6 cellular contexts compared by ENCODE assay signal in the genomic region with DNA sequence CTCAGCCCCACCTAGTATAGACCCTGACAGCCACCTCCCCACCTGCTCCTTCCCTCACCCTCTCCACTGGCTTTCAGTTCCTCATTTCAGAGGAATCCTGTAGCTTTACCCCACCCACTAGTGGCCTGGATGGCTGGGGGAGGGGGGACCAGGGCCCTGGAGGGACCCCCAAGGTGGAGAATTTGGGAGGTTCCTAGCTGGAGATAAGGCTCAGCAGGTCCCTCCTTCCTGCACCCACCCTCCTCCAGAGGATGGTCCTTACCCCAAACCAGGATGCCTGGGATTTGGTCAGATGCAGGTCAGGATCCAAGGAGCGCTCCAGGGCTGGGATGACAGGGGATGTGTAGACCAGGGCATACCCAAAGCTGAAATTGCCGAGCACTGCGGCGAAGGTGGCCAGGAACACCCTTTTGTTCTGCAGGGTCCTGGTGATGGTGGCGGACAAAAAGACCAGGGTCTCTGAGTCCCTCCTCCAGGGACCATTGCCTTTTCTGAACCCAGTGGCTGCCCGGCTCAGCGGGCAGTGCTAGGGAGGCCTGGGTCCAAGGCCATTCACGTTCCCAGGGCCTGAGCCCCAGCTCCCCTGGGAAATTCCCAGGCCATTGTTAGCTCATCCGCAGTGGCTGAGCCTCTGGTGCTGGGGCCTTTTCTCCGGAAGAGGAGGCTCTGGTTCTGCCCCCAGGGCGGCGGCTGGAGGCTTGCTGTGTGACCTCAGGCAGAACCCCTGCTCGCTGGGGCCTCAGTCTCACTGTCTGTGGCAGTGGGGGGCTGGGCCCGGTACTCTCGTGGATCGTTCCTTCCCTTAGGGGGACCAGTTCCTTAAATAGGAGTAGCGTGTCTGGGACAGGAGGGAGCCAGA. TPM values are rescaled to one million over a fixed set of nuclear protein-coding genes. Genes with fewer than 3 reads are reported as not detected.
DNase-seq lines count a peak whose midpoint lies in the region; ATAC-seq and TF ChIP-seq lines count a peak whose summit lies in the region.

No MANE protein-coding gene starts in this region.

- no peak overlapping the region for H3K9ac ChIP-seq in parathyroid adenoma

- H3K27me3 ChIP-seq in ACC112 (ENCODE audit: insufficient read depth, low read length) (no peaks in the 10 kb centered on the region), ectodermal cell (ENCODE audit: control insufficient read depth, insufficient read depth, low read length, poor library complexity, severe bottlenecking) (peaks cover 26% of the 10 kb centered on the region), parathyroid adenoma (ENCODE audit: control insufficient read depth, insufficient read depth, low read length) (no peaks in the 10 kb centered on the region)

- peak overlapping the region; percentile 87 for H2AFZ ChIP-seq in ACC112 (ENCODE audit: low read length, unreplicated experiment)
- peak overlapping the region; percentile 83 for H2AFZ ChIP-seq in parathyroid adenoma

- H3K36me3 ChIP-seq in ACC112 (ENCODE audit: insufficient read depth, low read length): peaks cover 8% of the 10 kb centered on the region; the same call in 1 of the 2 replicates
- H3K36me3 ChIP-seq in ectodermal cell (ENCODE audit: control insufficient read depth, insufficient read depth, low read length): no peaks in the 10 kb centered on the region
- no peaks in the 10 kb centered on the region for H3K36me3 ChIP-seq in parathyroid adenoma (ENCODE audit: control insufficient read depth, insufficient read depth, low read length)

- H3K4me1 ChIP-seq in ACC112 (ENCODE audit: control insufficient read depth, insufficient read depth, low read length, unreplicated experiment) (peaks cover 28% of the 10 kb centered on the region), ectodermal cell (ENCODE audit: control insufficient read depth, insufficient read depth, low read length) (peaks cover 7% of the 10 kb centered on the region), parathyroid adenoma (no peaks in the 10 kb centered on the region)

- DNase-seq in Kasumi-1 (lab: John Stamatoyannopoulos, UW) (peak; percentile 13 to 52), NCI-H1694 treated with DMSO at 0.1 percent for 48 hours (lab: John Stamatoyannopoulos, UW) (no peak)

- WGBS in ectodermal cell, 2 experiments: 27% methylated on average over 17 of the region's 17 CpGs

- peaks cover 25% of the 10 kb centered on the region for H3K79me2 ChIP-seq in ACC112 (ENCODE audit: control insufficient read depth, insufficient read depth, low read length, unreplicated experiment)
- no peaks in the 10 kb centered on the region for H3K79me2 ChIP-seq in parathyroid adenoma

- peak overlapping the region; percentile 89 for H3K4me3 ChIP-seq in ACC112 (ENCODE audit: low read depth, low read length)
- H3K4me3 ChIP-seq in ectodermal cell (ENCODE audit: insufficient read depth, low read depth, low read length): peak overlapping the region; percentile 61
- H3K4me3 ChIP-seq in parathyroid adenoma (ENCODE audit: low read depth, low read length): peak overlapping the region; percentile 42

- no peaks in the 10 kb centered on the region for H3K9me3 ChIP-seq in ectodermal cell (ENCODE audit: control insufficient read depth, low read length)
- no peaks in the 10 kb centered on the region for H3K9me3 ChIP-seq in parathyroid adenoma (ENCODE audit: control insufficient read depth, low read length)

- H3K27ac ChIP-seq in ACC112 (ENCODE audit: low read depth, low read length): peak overlapping the region; percentile 47; the same call in 1 of the 2 replicates
- H3K27ac ChIP-seq in ectodermal cell (ENCODE audit: insufficient read depth, low read depth, low read length, poor library complexity, severe bottlenecking): peak overlapping the region; percentile 16
- H3K27ac ChIP-seq in parathyroid adenoma: no peak overlapping the region

- ATAC-seq in GM19328 (IDR thresholded peaks at IDR 0.05; ENCODE audit: unreplicated experiment): peak; percentile 25

- peak overlapping the region; percentile 70 for H3K4me2 ChIP-seq in parathyroid adenoma (ENCODE audit: low read length)

- no peak for TF ChIP-seq CTCF in parathyroid adenoma (IDR thresholded peaks at IDR 0.05)

RNA-seq across cellular contexts. Expression of gene SLC2A6, which starts 0.7 kb away (rescaled TPM):
- 6.7 TPM for polyA plus RNA-seq in ectodermal cell (2013, experiment 1 of 4)
- polyA plus RNA-seq in ectodermal cell (2013, experiment 2 of 4): 6.6 TPM
- polyA plus RNA-seq in ectodermal cell (2013, experiment 3 of 4): 3.7 TPM
- 5.2 TPM for polyA plus RNA-seq in ectodermal cell (2013, experiment 4 of 4)

RNA-seq across cellular contexts. Expression of gene CACFD1, which starts 18.4 kb away (rescaled TPM):
- polyA plus RNA-seq in ectodermal cell (2013, experiment 1 of 4): 26.3 TPM
- polyA plus RNA-seq in ectodermal cell (2013, experiment 2 of 4): 31.8 TPM
- polyA plus RNA-seq in ectodermal cell (2013, experiment 3 of 4): 21.4 TPM
- polyA plus RNA-seq in ectodermal cell (2013, experiment 4 of 4): 29.6 TPM

RNA-seq across cellular contexts. Expression of gene MYMK, which starts 46.5 kb away (rescaled TPM):
- not detected for polyA plus RNA-seq in ectodermal cell (2013, experiment 1 of 4)
- not detected for polyA plus RNA-seq in ectodermal cell (2013, experiment 2 of 4)
- not detected for polyA plus RNA-seq in ectodermal cell (2013, experiment 3 of 4)
- not detected for polyA plus RNA-seq in ectodermal cell (2013, experiment 4 of 4)

RNA-seq across cellular contexts. Expression of gene ADAMTS13, which starts 56.1 kb away (rescaled TPM):
- polyA plus RNA-seq in ectodermal cell (2013, experiment 1 of 4): 13.0 TPM
- polyA plus RNA-seq in ectodermal cell (2013, experiment 2 of 4): 12.0 TPM
- 7.2 TPM for polyA plus RNA-seq in ectodermal cell (2013, experiment 3 of 4)
- 10.0 TPM for polyA plus RNA-seq in ectodermal cell (2013, experiment 4 of 4)

RNA-seq across cellular contexts. Expression of gene ADAMTSL2, which starts 56.3 kb away (rescaled TPM):
- 0.98 TPM for polyA plus RNA-seq in ectodermal cell (2013, experiment 1 of 4)
- 1.5 TPM for polyA plus RNA-seq in ectodermal cell (2013, experiment 2 of 4)
- polyA plus RNA-seq in ectodermal cell (2013, experiment 3 of 4): 1.0 TPM
- 0.85 TPM for polyA plus RNA-seq in ectodermal cell (2013, experiment 4 of 4)
